8 cellular contexts compared by ENCODE assay signal in genomic region chr3:64238971-64239667, GRCh38. TPM values are rescaled to one million over a fixed set of nuclear protein-coding genes. Genes with fewer than 3 reads are reported as not detected.
DNase-seq lines count a peak whose midpoint lies in the region; ATAC-seq and TF ChIP-seq lines count a peak whose summit lies in the region.

No MANE protein-coding gene starts in this region.

- H3K36me3 Mint-ChIP-seq in CD14-positive monocyte = no peaks in the 10 kb centered on the region

- H3K4me1 ChIP-seq in adrenal gland (replicated peaks in 1 of 2) (no peaks in the 10 kb centered on the region), right atrium auricular region (peaks cover 0 to 12% of the 10 kb centered on the region in 2 donors), gastrocnemius medialis (no peaks in the 10 kb centered on the region)

- no peaks in the 10 kb centered on the region for H3K4me1 Mint-ChIP-seq in CD14-positive monocyte

- H3K9me3 ChIP-seq in adrenal gland (replicated peaks in 1 of 3) = no peaks in the 10 kb centered on the region
- H3K9me3 ChIP-seq in right atrium auricular region = peaks cover 0 to 12% of the 10 kb centered on the region in 2 donors
- no peaks in the 10 kb centered on the region for H3K9me3 ChIP-seq in gastrocnemius medialis

- ATAC-seq in gastrocnemius medialis (peak; percentile 47 to 56), GM21390 (IDR thresholded peaks at IDR 0.05; ENCODE audit: unreplicated experiment) (no peak)

- H3K36me3 ChIP-seq in adrenal gland (replicated peaks in 1 of 2) (no peaks in the 10 kb centered on the region), right atrium auricular region (peaks cover 7% of the 10 kb centered on the region), gastrocnemius medialis (no peaks in the 10 kb centered on the region)

- H3K27me3 ChIP-seq in adrenal gland (no peaks in the 10 kb centered on the region), right atrium auricular region (no peaks in the 10 kb centered on the region), gastrocnemius medialis (no peaks in the 10 kb centered on the region)

- H3K27me3 Mint-ChIP-seq in CD14-positive monocyte (ENCODE audit: low read depth in 3 of 3) = peaks cover 0 to 3% (median 2%) of the 10 kb centered on the region in 3 donors

- intact Hi-C loops in adrenal gland (cut with DNase I) = no loop called here
- intact Hi-C loops in gastrocnemius medialis (cut with DNase I; ENCODE audit: low total_unique reads) = no loop called here
- intact Hi-C loops in CD14-positive monocyte (cut with micrococcal nuclease) = no loop called here

- H3K9me3 Mint-ChIP-seq in CD14-positive monocyte = peaks cover 8 to 22% (median 20%) of the 10 kb centered on the region in 7 donors

- 38 to 49% (median 45%) methylated on average over 9 to 12 of the region's 12 CpGs for WGBS in adrenal gland, 4 donors

- H3K27ac ChIP-seq in adrenal gland (peak overlapping the region in 2 of 5 donors; percentile 38 to 39), right atrium auricular region (peak overlapping the region; percentile 52 to 69), gastrocnemius medialis (peak overlapping the region in 1 of 4 donors; percentile 16)

- TF ChIP-seq POLR2A in adrenal gland (IDR thresholded peaks at IDR 0.05) (no peak), gastrocnemius medialis (IDR thresholded peaks at IDR 0.05) (no peak)

- H3K4me3 ChIP-seq in adrenal gland (no peak overlapping the region), right atrium auricular region (no peak overlapping the region), gastrocnemius medialis (no peak overlapping the region)

- no peak for TF ChIP-seq CTCF in adrenal gland (IDR thresholded peaks at IDR 0.05)
- TF ChIP-seq CTCF in right atrium auricular region (IDR thresholded peaks at IDR 0.05) = no peak
- no peak for TF ChIP-seq CTCF in gastrocnemius medialis (IDR thresholded peaks at IDR 0.05 in 4 of 5, conservative IDR thresholded peaks at IDR 0.05 in 1 of 5)
- no peak for TF ChIP-seq CTCF in CD14-positive monocyte (IDR thresholded peaks at IDR 0.05)

- H3K27ac Mint-ChIP-seq in CD14-positive monocyte = no peak overlapping the region

- in situ Hi-C loops in gastrocnemius medialis (cut with MboI; ENCODE audit: low sequenced_read_pairs in 4 of 4) = no loop called here

- H3K4me3 Mint-ChIP-seq in CD14-positive monocyte = no peak overlapping the region

- DNase-seq in HCEC 1CT (peak; percentile 96), adrenal gland (peak; percentile 24 to 81 (median 48)), right atrium auricular region (ENCODE audit: low spot score) (peak; percentile 74), gastrocnemius medialis (peak in 1 of 2 donors; percentile 61), inferior parietal cortex (ENCODE audit: extremely low spot score) (no peak), DMS53 treated with DMSO at 0.1 percent for 48 hours (lab: John Stamatoyannopoulos, UW; ENCODE audit: unreplicated experiment) (no peak), CD14-positive monocyte (ENCODE audit: low spot score) (no peak)

RNA-seq across cellular contexts. Expression of gene PRICKLE2, which starts 13.9 kb away (rescaled TPM):
- total RNA-seq in adrenal gland = 10 to 100 TPM in 2 of 8 donors, 1 to 10 TPM in 6; 5.4 to 14.4 (median 9.1) TPM
- 1 to 10 TPM; 1.3 to 2.6 (median 2.2) TPM for polyA plus RNA-seq in adrenal gland
- 10 to 100 TPM; 18.4 to 22.2 TPM for total RNA-seq in right atrium auricular region
- 1 to 10 TPM; 3.6 to 6.7 (median 4.6) TPM for total RNA-seq in gastrocnemius medialis
- polyA plus RNA-seq in CD14-positive monocyte = not detected

Comparison
In these comparisons a context has a peak if more than half of its experiments do, and no peak if none do; other contexts are left out.
1. DNase-seq: peak in HCEC 1CT (single experiment), adrenal gland (7 of 7) and right atrium auricular region (single experiment); none in inferior parietal cortex (single experiment), DMS53 treated with DMSO at 0.1 percent for 48 hours (single experiment) and CD14-positive monocyte (single experiment).